In genomic region chr1:35594005-35594760, GRCh38 we compare ENCODE assay signal across 15 cellular contexts. TPM values are rescaled to one million over a fixed set of nuclear protein-coding genes. Genes with fewer than 3 reads are reported as not detected.
DNase-seq lines count a peak whose midpoint lies in the region; ATAC-seq and TF ChIP-seq lines count a peak whose summit lies in the region.
"Had no signal": no experiment of that assay in that cellular context is flagged by ENCODE, and none has a peak within 500 bp of the region (broad histone marks: within the 10 kb centered on the region; RNA-seq: fewer than 3 reads in every experiment).

No MANE protein-coding gene starts in this region.

- H2BK15ac ChIP-seq in neuronal stem cell (ENCODE audit: low read length), result no peak overlapping the region

- H3K36me3 ChIP-seq in neuronal stem cell (replicated peaks in 1 of 2; ENCODE audit: control insufficient read depth in 2 of 2, insufficient read depth in 2 of 2, low read length in 2 of 2) (peaks cover 7 to 14% of the 10 kb centered on the region in 2 donors), uterus (no peaks in the 10 kb centered on the region)

- no peaks in the 10 kb centered on the region for H3K27me3 ChIP-seq in neuronal stem cell (ENCODE audit: control insufficient read depth in 3 of 3, insufficient read depth in 3 of 3, low read depth in 1 of 3, low read length in 3 of 3)
- no peaks in the 10 kb centered on the region for H3K27me3 ChIP-seq in uterus
- H3K27me3 ChIP-seq: BLaER1, SJSA1 had no signal

- no peak overlapping the region for H3K4me3 Mint-ChIP-seq in natural killer cell
- H3K4me3 Mint-ChIP-seq in natural killer cell treated with Interleukin-12 subunit alpha and Interleukin-12 subunit beta and Interleukin-15 and Interleukin-18, amount 100 ng/mL, for 72 hours, result no peak overlapping the region
- H3K4me3 Mint-ChIP-seq in activated T-helper 2 cell treated with anti-CD3 and anti-CD28 coated beads, Interferon-gamma antibody, Interleukin-2, Interleukin-4, amounts not matched to agents 10 μg/mL and 5 μg/mL and 100 μg/mL, durations not matched to agents 14 hours and 24 hours and 36 hours (ENCODE audit: low read depth), result no peak overlapping the region

- H3K27ac Mint-ChIP-seq in natural killer cell, result peak overlapping the region; percentile 58 to 83
- H3K27ac Mint-ChIP-seq in natural killer cell treated with Interleukin-12 subunit alpha and Interleukin-12 subunit beta and Interleukin-15 and Interleukin-18, amount 100 ng/mL, for 72 hours, result no peak overlapping the region
- H3K27ac Mint-ChIP-seq in activated T-helper 2 cell treated with anti-CD3 and anti-CD28 coated beads, Interferon-gamma antibody, Interleukin-2, Interleukin-4, amounts not matched to agents 10 μg/mL and 5 μg/mL and 100 μg/mL, durations not matched to agents 14 hours and 24 hours and 36 hours, result peak overlapping the region; percentile 62

- H2BK12ac ChIP-seq in neuronal stem cell (ENCODE audit: low read length), result no peak overlapping the region

- H3K27me3 Mint-ChIP-seq in natural killer cell (ENCODE audit: low read depth in 2 of 2), result no peaks in the 10 kb centered on the region
- no peaks in the 10 kb centered on the region for H3K27me3 Mint-ChIP-seq in natural killer cell treated with Interleukin-12 subunit alpha and Interleukin-12 subunit beta and Interleukin-15 and Interleukin-18, amount 100 ng/mL, for 72 hours
- H3K27me3 Mint-ChIP-seq in activated T-helper 2 cell treated with anti-CD3 and anti-CD28 coated beads, Interferon-gamma antibody, Interleukin-2, Interleukin-4, amounts not matched to agents 10 μg/mL and 5 μg/mL and 100 μg/mL, durations not matched to agents 14 hours and 24 hours and 36 hours (ENCODE audit: low read depth), result no peaks in the 10 kb centered on the region

- H3K4me1 ChIP-seq in neuronal stem cell (ENCODE audit: control insufficient read depth in 2 of 2, insufficient read depth in 1 of 2, low read depth in 1 of 2, low read length in 2 of 2) (no peaks in the 10 kb centered on the region), uterus (no peaks in the 10 kb centered on the region)
- H3K4me1 ChIP-seq: SJSA1 had no signal

- no peak overlapping the region for H4K91ac ChIP-seq in neuronal stem cell (ENCODE audit: low read depth, low read length, poor library complexity)

- intact Hi-C loops in natural killer cell (cut with micrococcal nuclease) (no loop called here), uterus (cut with DNase I; ENCODE audit: low total_unique reads) (no loop called here)
- intact Hi-C loops in activated T-helper 2 cell treated with anti-CD3 and anti-CD28 coated beads, Interferon-gamma antibody, Interleukin-2, Interleukin-4, amounts not matched to agents 10 μg/mL and 5 μg/mL and 100 μg/mL, durations not matched to agents 14 hours and 24 hours and 36 hours (cut with micrococcal nuclease), result no loop called here

- no peak overlapping the region for H3K9ac ChIP-seq in neuronal stem cell (ENCODE audit: low read depth, low read length, poor library complexity)
- H3K9ac ChIP-seq: BLaER1 had no signal

- no peak overlapping the region for H3K4me2 ChIP-seq in neuronal stem cell (ENCODE audit: insufficient read depth, low read length, poor library complexity, severe bottlenecking)

- peaks cover under 1% of the 10 kb centered on the region for H3K36me3 Mint-ChIP-seq in natural killer cell
- peaks cover under 1% of the 10 kb centered on the region for H3K36me3 Mint-ChIP-seq in natural killer cell treated with Interleukin-12 subunit alpha and Interleukin-12 subunit beta and Interleukin-15 and Interleukin-18, amount 100 ng/mL, for 72 hours
- peaks cover 12% of the 10 kb centered on the region for H3K36me3 Mint-ChIP-seq in activated T-helper 2 cell treated with anti-CD3 and anti-CD28 coated beads, Interferon-gamma antibody, Interleukin-2, Interleukin-4, amounts not matched to agents 10 μg/mL and 5 μg/mL and 100 μg/mL, durations not matched to agents 14 hours and 24 hours and 36 hours (ENCODE audit: low read depth)

- no peaks in the 10 kb centered on the region for H3K9me3 Mint-ChIP-seq in natural killer cell
- no peaks in the 10 kb centered on the region for H3K9me3 Mint-ChIP-seq in natural killer cell treated with Interleukin-12 subunit alpha and Interleukin-12 subunit beta and Interleukin-15 and Interleukin-18, amount 100 ng/mL, for 72 hours
- H3K9me3 Mint-ChIP-seq in activated T-helper 2 cell treated with anti-CD3 and anti-CD28 coated beads, Interferon-gamma antibody, Interleukin-2, Interleukin-4, amounts not matched to agents 10 μg/mL and 5 μg/mL and 100 μg/mL, durations not matched to agents 14 hours and 24 hours and 36 hours, result no peaks in the 10 kb centered on the region

- TF ChIP-seq POLR2A in uterus (IDR thresholded peaks at IDR 0.05), result no peak

- no CpG with 5 or more reads among the region's 9 CpGs for WGBS in neuronal stem cell (ENCODE audit: extremely low coverage in 2 of 2, insufficient read length in 2 of 2, insufficient replicate concordance in 1 of 2), 2 donors

- no peak overlapping the region for H3K4ac ChIP-seq in neuronal stem cell (ENCODE audit: low read length)

- H2BK120ac ChIP-seq in neuronal stem cell (ENCODE audit: low read depth, low read length), result no peak overlapping the region

- H3K23ac ChIP-seq in neuronal stem cell (ENCODE audit: low read depth, low read length, poor library complexity), result peak overlapping the region; percentile 16

- H2BK5ac ChIP-seq in neuronal stem cell (ENCODE audit: low read length), result no peak overlapping the region

- no peak overlapping the region for H2AFZ ChIP-seq in neuronal stem cell (ENCODE audit: low read length)

- no peak overlapping the region for H2AK5ac ChIP-seq in neuronal stem cell (ENCODE audit: low read depth, low read length)

- H3K18ac ChIP-seq in neuronal stem cell (ENCODE audit: low read length), result no peak overlapping the region

- peaks cover 10 to 38% of the 10 kb centered on the region in 2 donors for H3K4me1 Mint-ChIP-seq in natural killer cell
- H3K4me1 Mint-ChIP-seq in natural killer cell treated with Interleukin-12 subunit alpha and Interleukin-12 subunit beta and Interleukin-15 and Interleukin-18, amount 100 ng/mL, for 72 hours (ENCODE audit: low read depth in 2 of 2), result peaks cover 8 to 15% of the 10 kb centered on the region in 2 donors
- H3K4me1 Mint-ChIP-seq in activated T-helper 2 cell treated with anti-CD3 and anti-CD28 coated beads, Interferon-gamma antibody, Interleukin-2, Interleukin-4, amounts not matched to agents 10 μg/mL and 5 μg/mL and 100 μg/mL, durations not matched to agents 14 hours and 24 hours and 36 hours (ENCODE audit: low read depth), result peaks cover 12% of the 10 kb centered on the region

- H3K4me3 ChIP-seq in neuronal stem cell (ENCODE audit: low read length in 2 of 2) (no peak overlapping the region), uterus (no peak overlapping the region)
- H3K4me3 ChIP-seq: BLaER1, SJSA1 had no signal

- DNase-seq in natural killer cell (no peak), neuronal stem cell (ENCODE audit: low spot score) (no peak), mucosa of gallbladder (ENCODE audit: low spot score) (no peak), OCI-M2 (lab: John Stamatoyannopoulos, UW; ENCODE audit: unreplicated experiment) (no peak), uterus (no peak)
- no peak for DNase-seq in natural killer cell treated with Interleukin-12 subunit alpha and Interleukin-12 subunit beta and Interleukin-15 and Interleukin-18, amount 100 ng/mL, for 72 hours (ENCODE audit: low spot score)
- DNase-seq in activated T-helper 2 cell treated with anti-CD3 and anti-CD28 coated beads, Interferon-gamma antibody, Interleukin-2, Interleukin-4, amounts not matched to agents 10 μg/mL and 5 μg/mL and 100 μg/mL, durations not matched to agents 14 hours and 24 hours and 36 hours (ENCODE audit: low spot score), result no peak
- DNase-seq: DMS79, KG1, NCI-H1417, NCI-H187, NCI-H226, NCI-H524 treated with DMSO at 0.1 percent for 48 hours had no signal

- TF ChIP-seq CTCF in natural killer cell (IDR thresholded peaks at IDR 0.05) (no peak), uterus (IDR thresholded peaks at IDR 0.05) (no peak)

- no peak overlapping the region for H3K27ac ChIP-seq in neuronal stem cell (replicated peaks; ENCODE audit: low read length)
- H3K27ac ChIP-seq in uterus, result no peak overlapping the region
- H3K27ac ChIP-seq: BLaER1, SJSA1 had no signal

- no peaks in the 10 kb centered on the region for H3K9me3 ChIP-seq in neuronal stem cell (replicated peaks in 1 of 2; ENCODE audit: control insufficient read depth in 2 of 2, insufficient read depth in 1 of 2, low read depth in 1 of 2, low read length in 2 of 2)
- no peaks in the 10 kb centered on the region for H3K9me3 ChIP-seq in uterus
- H3K9me3 ChIP-seq: BLaER1, SJSA1 had no signal

- no peak overlapping the region for H4K8ac ChIP-seq in neuronal stem cell (ENCODE audit: low read depth, low read length)

- H3K79me1 ChIP-seq in neuronal stem cell (ENCODE audit: low read depth, low read length), result no peaks in the 10 kb centered on the region

- no peak for ATAC-seq in natural killer cell
- no peak for ATAC-seq in natural killer cell treated with Interleukin-12 subunit alpha and Interleukin-12 subunit beta and Interleukin-15 and Interleukin-18, amount 100 ng/mL, for 72 hours

- H3K14ac ChIP-seq in neuronal stem cell (ENCODE audit: low read length), result no peak overlapping the region

RNA-seq across cellular contexts. Expression of gene TFAP2E, which starts 21.1 kb away (rescaled TPM):
- total RNA-seq in natural killer cell (1 to 10 TPM; 6.6 to 7.3 (median 6.9) TPM), mucosa of gallbladder (0.66 TPM), uterus (1 to 10 TPM in 1 of 4 donors, under 1 TPM in 1, not detected in 2; 0.97 to 3.6 TPM)
- 1 to 10 TPM; 3.3 to 5.1 TPM for total RNA-seq in natural killer cell treated with Interleukin-12 subunit alpha and Interleukin-12 subunit beta and Interleukin-15 and Interleukin-18, amount 100 ng/mL, for 72 hours
- total RNA-seq in activated T-helper 2 cell treated with anti-CD3 and anti-CD28 coated beads, Interferon-gamma antibody, Interleukin-2, Interleukin-4, amounts not matched to agents 10 μg/mL and 5 μg/mL and 100 μg/mL, durations not matched to agents 14 hours and 24 hours and 36 hours, result 0.50 and 0.51 TPM in 2 replicates
- polyA plus RNA-seq in neuronal stem cell (2013, experiment 1 of 2), result 0.25 TPM
- polyA plus RNA-seq in neuronal stem cell (2013, experiment 2 of 2), result 0.24 TPM
- total RNA-seq: SJSA1 had no signal

RNA-seq across cellular contexts. Expression of gene NCDN, which starts 36.6 kb away (rescaled TPM):
- total RNA-seq in natural killer cell (10 to 100 TPM in 1 of 3 donors, 1 to 10 TPM in 2; 7.9 to 10.7 (median 9.9) TPM), mucosa of gallbladder (43.9 TPM), uterus (10 to 100 TPM in 2 of 4 donors, 1 to 10 TPM in 2; 4.4 to 29.9 (median 17.0) TPM)
- total RNA-seq in natural killer cell treated with Interleukin-12 subunit alpha and Interleukin-12 subunit beta and Interleukin-15 and Interleukin-18, amount 100 ng/mL, for 72 hours, result 10 to 100 TPM; 42.2 to 59.6 TPM
- 31.8 and 32.6 TPM in 2 replicates for total RNA-seq in activated T-helper 2 cell treated with anti-CD3 and anti-CD28 coated beads, Interferon-gamma antibody, Interleukin-2, Interleukin-4, amounts not matched to agents 10 μg/mL and 5 μg/mL and 100 μg/mL, durations not matched to agents 14 hours and 24 hours and 36 hours
- polyA plus RNA-seq in neuronal stem cell (2013, experiment 1 of 2), result 9.2 TPM
- 9.4 TPM for polyA plus RNA-seq in neuronal stem cell (2013, experiment 2 of 2)

RNA-seq across cellular contexts. Expression of gene KIAA0319L, which starts 37.0 kb away (rescaled TPM):
- 10 to 100 TPM; 51.3 to 75.0 (median 64.8) TPM for total RNA-seq in natural killer cell
- 10 to 100 TPM; 58.6 to 88.8 TPM for total RNA-seq in natural killer cell treated with Interleukin-12 subunit alpha and Interleukin-12 subunit beta and Interleukin-15 and Interleukin-18, amount 100 ng/mL, for 72 hours
- 40.9 and 46.5 TPM in 2 replicates for total RNA-seq in activated T-helper 2 cell treated with anti-CD3 and anti-CD28 coated beads, Interferon-gamma antibody, Interleukin-2, Interleukin-4, amounts not matched to agents 10 μg/mL and 5 μg/mL and 100 μg/mL, durations not matched to agents 14 hours and 24 hours and 36 hours
- polyA plus RNA-seq in neuronal stem cell (2013, experiment 1 of 2), result 28.2 TPM
- polyA plus RNA-seq in neuronal stem cell (2013, experiment 2 of 2), result 29.4 TPM
- total RNA-seq in mucosa of gallbladder, result 82.5 TPM
- total RNA-seq in uterus, result 10 to 100 TPM; 27.6 to 72.1 (median 53.8) TPM

RNA-seq across cellular contexts. Expression of gene PSMB2, which starts 47.1 kb away (rescaled TPM):
- total RNA-seq in natural killer cell (10 to 100 TPM; 37.0 to 45.0 (median 37.3) TPM), mucosa of gallbladder (40.1 TPM), uterus (10 to 100 TPM in 3 of 4 donors, 1 to 10 TPM in 1; 4.9 to 40.2 (median 27.2) TPM)
- total RNA-seq in natural killer cell treated with Interleukin-12 subunit alpha and Interleukin-12 subunit beta and Interleukin-15 and Interleukin-18, amount 100 ng/mL, for 72 hours, result 100 to 1,000 TPM; 114 to 139 TPM
- 123 and 124 TPM in 2 replicates for total RNA-seq in activated T-helper 2 cell treated with anti-CD3 and anti-CD28 coated beads, Interferon-gamma antibody, Interleukin-2, Interleukin-4, amounts not matched to agents 10 μg/mL and 5 μg/mL and 100 μg/mL, durations not matched to agents 14 hours and 24 hours and 36 hours
- 128 TPM for polyA plus RNA-seq in neuronal stem cell (2013, experiment 1 of 2)
- polyA plus RNA-seq in neuronal stem cell (2013, experiment 2 of 2), result 125 TPM

Comparison
In these comparisons a context has a peak if more than half of its experiments do, and no peak if none do; other contexts are left out.
1. H3K27ac Mint-ChIP-seq: peak in natural killer cell (2 of 2) and activated T-helper 2 cell treated with anti-CD3 and anti-CD28 coated beads, Interferon-gamma antibody, Interleukin-2, Interleukin-4, amounts not matched to agents 10 μg/mL and 5 μg/mL and 100 μg/mL, durations not matched to agents 14 hours and 24 hours and 36 hours (single experiment); none in natural killer cell treated with Interleukin-12 subunit alpha and Interleukin-12 subunit beta and Interleukin-15 and Interleukin-18, amount 100 ng/mL, for 72 hours (0 of 2).